ENCODE assay signal across 20 cellular contexts in the genomic region with DNA sequence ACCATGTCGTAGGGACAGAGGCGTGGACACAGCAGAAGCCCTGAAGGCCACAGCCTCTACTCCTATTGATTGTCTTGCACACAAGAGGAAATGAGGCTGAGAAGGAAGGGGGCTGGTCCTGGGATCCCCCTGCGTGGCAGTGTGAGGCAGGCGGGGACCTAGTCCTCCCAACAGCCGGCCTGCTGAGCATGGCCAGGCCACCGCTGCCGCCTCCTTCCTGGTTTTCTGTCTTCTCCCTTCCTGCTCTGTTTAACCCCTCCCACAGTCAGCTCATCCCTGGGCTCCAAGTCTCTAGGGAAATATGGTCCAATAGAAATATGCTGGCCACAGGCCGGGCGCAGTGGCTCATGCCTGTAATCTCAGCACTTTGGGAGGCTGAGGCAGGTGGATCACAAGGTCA. TPM values are rescaled to one million over a fixed set of nuclear protein-coding genes. Genes with fewer than 3 reads are reported as not detected.
DNase-seq lines count a peak whose midpoint lies in the region; ATAC-seq, FAIRE-seq and TF ChIP-seq lines count a peak whose summit lies in the region.
"Had no signal": no experiment of that assay in that cellular context is flagged by ENCODE, and none has a peak within 500 bp of the region (broad histone marks: within the 10 kb centered on the region; RNA-seq: fewer than 3 reads in every experiment).

No MANE protein-coding gene starts in this region.

- DNase-seq in A673 (ENCODE audit: low spot score) (no peak), astrocyte (ENCODE audit: low read depth) (no peak), endothelial cell (ENCODE audit: low spot score) (peak; percentile 8), erythroblast (lab: John Stamatoyannopoulos, UW) (no peak), NCI-H2107 treated with DMSO at 0.1 percent for 48 hours (lab: John Stamatoyannopoulos, UW; ENCODE audit: unreplicated experiment) (no peak)
- DNase-seq: ACHN; Caco-2; CD4-positive, alpha-beta T cell; DMS153; DMS79; GDM1; HCEC 1CT had no signal

- ATAC-seq in GM21528 (IDR thresholded peaks at IDR 0.05; ENCODE audit: low FRiP score, unreplicated experiment) (no peak), GM21529 (IDR thresholded peaks at IDR 0.05; ENCODE audit: unreplicated experiment) (no peak)

- 0 out of 2 replicates have a peak overlapping the region, but pooled peaks have one; percentile 11 for H3K4me2 ChIP-seq in OCI-LY3 (ENCODE audit: low read length)
- no peak overlapping the region for H3K4me2 ChIP-seq in astrocyte (ENCODE audit: low read length)

- no peaks in the 10 kb centered on the region for H3K9me3 ChIP-seq in A673 (ENCODE audit: low read depth, low read length, poor library complexity, severe bottlenecking)
- H3K9me3 ChIP-seq in OCI-LY3 (ENCODE audit: insufficient read depth, low read length): no peaks in the 10 kb centered on the region
- H3K9me3 ChIP-seq in astrocyte (ENCODE audit: insufficient read depth, low read depth, low read length): peaks cover 2% of the 10 kb centered on the region
- H3K9me3 ChIP-seq: Caco-2 had no signal

- H3K4me1 ChIP-seq in A673 (ENCODE audit: insufficient read depth, low read length, poor library complexity, severe bottlenecking) (peaks cover 72% of the 10 kb centered on the region), OCI-LY3 (ENCODE audit: low read length) (peaks cover 44% of the 10 kb centered on the region), astrocyte (ENCODE audit: insufficient read depth, low read length) (peaks cover 24% of the 10 kb centered on the region)

- H3K79me2 ChIP-seq in OCI-LY3 (ENCODE audit: low read length): no peaks in the 10 kb centered on the region
- no peaks in the 10 kb centered on the region for H3K79me2 ChIP-seq in astrocyte (ENCODE audit: insufficient read depth, low read length)

- peak overlapping the region; percentile 24 for H3K27ac ChIP-seq in A673 (ENCODE audit: low read depth, low read length, poor library complexity, severe bottlenecking)
- H3K27ac ChIP-seq in OCI-LY3 (ENCODE audit: low read length): no peak overlapping the region
- no peak overlapping the region for H3K27ac ChIP-seq in astrocyte (ENCODE audit: low read depth, low read length)
- H3K27ac ChIP-seq: C4-2B had no signal

- H2AFZ ChIP-seq in OCI-LY3 (ENCODE audit: low read depth, low read length) (no peak overlapping the region), astrocyte (ENCODE audit: low read depth, low read length) (no peak overlapping the region)

- CTCF ChIA-PET in A673 (lab: Charles Lee): no interaction called here

- no peak for FAIRE-seq in astrocyte (lab: Jason Lieb, UNC)
- FAIRE-seq: D721Med, GM12892, GM18507, H54 had no signal

- POLR2A ChIA-PET in A673 (lab: Charles Lee; ENCODE audit: low non-redundant PET): no interaction called here

- H3K4me3 ChIP-seq in A673 (ENCODE audit: low read depth, low read length, poor library complexity, severe bottlenecking) (no peak overlapping the region), OCI-LY3 (ENCODE audit: low read length) (no peak overlapping the region), astrocyte (ENCODE audit: insufficient read depth, low read depth, low read length) (no peak overlapping the region)

- H3K27me3 Mint-ChIP-seq in astrocyte (ENCODE audit: low read depth, unreplicated experiment) (peaks cover 41% of the 10 kb centered on the region), endothelial cell (ENCODE audit: unreplicated experiment) (peaks cover 3% of the 10 kb centered on the region)
- H3K27me3 Mint-ChIP-seq: CD4-positive, alpha-beta T cell had no signal

- no peak for TF ChIP-seq POLR2A in erythroblast (IDR thresholded peaks at IDR 0.05; ENCODE audit: low read length)

- H3K4me1 Mint-ChIP-seq in astrocyte (ENCODE audit: low read depth, unreplicated experiment) (peaks cover 34% of the 10 kb centered on the region), endothelial cell (ENCODE audit: unreplicated experiment) (peaks cover 21% of the 10 kb centered on the region)

- intact Hi-C loops in A673 (cut with micrococcal nuclease; ENCODE audit: unreplicated experiment): no loop called here

- BruUV-seq in A673 (replicated peaks; lab: Mats Ljungman, UMichigan): no TSS peak

- H3K9me3 Mint-ChIP-seq in astrocyte (ENCODE audit: unreplicated experiment): no peaks in the 10 kb centered on the region
- no peaks in the 10 kb centered on the region for H3K9me3 Mint-ChIP-seq in endothelial cell (ENCODE audit: unreplicated experiment)
- H3K9me3 Mint-ChIP-seq: CD4-positive, alpha-beta T cell had no signal

- H3K27ac Mint-ChIP-seq in astrocyte (ENCODE audit: unreplicated experiment) (peak overlapping the region; percentile 26), endothelial cell (ENCODE audit: unreplicated experiment) (no peak overlapping the region)
- H3K27ac Mint-ChIP-seq: CD4-positive, alpha-beta T cell had no signal

- H4K20me1 ChIP-seq in OCI-LY3 (ENCODE audit: insufficient read depth, low read length): no peaks in the 10 kb centered on the region
- H4K20me1 ChIP-seq in astrocyte (ENCODE audit: insufficient read depth, low read length): no peaks in the 10 kb centered on the region

- no peak overlapping the region for H3K9ac ChIP-seq in OCI-LY3 (ENCODE audit: low read length)
- H3K9ac ChIP-seq in astrocyte (ENCODE audit: low read length): no peak overlapping the region

- no peak overlapping the region for H3K4me3 Mint-ChIP-seq in astrocyte (ENCODE audit: unreplicated experiment)
- no peak overlapping the region for H3K4me3 Mint-ChIP-seq in endothelial cell (ENCODE audit: unreplicated experiment)
- H3K4me3 Mint-ChIP-seq: CD4-positive, alpha-beta T cell had no signal

- no peaks in the 10 kb centered on the region for H3K36me3 Mint-ChIP-seq in astrocyte (ENCODE audit: low read depth, unreplicated experiment)
- H3K36me3 Mint-ChIP-seq in endothelial cell (ENCODE audit: low read depth, unreplicated experiment): peaks cover 2% of the 10 kb centered on the region

- TF ChIP-seq CTCF in A673 (conservative IDR thresholded peaks at IDR 0.05; ENCODE audit: low read depth, low read length) (no peak), OCI-LY3 (IDR thresholded peaks at IDR 0.05; ENCODE audit: low read depth, low read length) (no peak), astrocyte (IDR thresholded peaks at IDR 0.05; ENCODE audit: insufficient read depth, low read depth, low read length) (no peak), endothelial cell (IDR thresholded peaks at IDR 0.05; ENCODE audit: unreplicated experiment) (no peak)

- no peaks in the 10 kb centered on the region for H3K27me3 ChIP-seq in A673 (replicated peaks; ENCODE audit: insufficient read depth, low read depth, low read length, poor library complexity)
- peaks cover 30% of the 10 kb centered on the region for H3K27me3 ChIP-seq in OCI-LY3 (ENCODE audit: low read depth, low read length)
- peaks cover 12% of the 10 kb centered on the region for H3K27me3 ChIP-seq in astrocyte (ENCODE audit: insufficient read depth, low read length)

- no peaks in the 10 kb centered on the region for H3K36me3 ChIP-seq in A673 (ENCODE audit: insufficient read depth, low read length, poor library complexity, severe bottlenecking)
- no peaks in the 10 kb centered on the region for H3K36me3 ChIP-seq in OCI-LY3 (replicated peaks; ENCODE audit: low read depth, low read length)
- H3K36me3 ChIP-seq in astrocyte (ENCODE audit: insufficient read depth, low read length): no peaks in the 10 kb centered on the region

RNA-seq across cellular contexts. Expression of a gene that starts 42.1 kb away (rescaled TPM):
- 136 and 139 TPM in 2 replicates for total RNA-seq in A673 (2021)
- total RNA-seq in astrocyte: 44.6 and 46.5 TPM in 2 replicates
- 40.3 TPM for total RNA-seq in endothelial cell (ENCODE audit: unreplicated experiment)
